9 cellular contexts compared by ENCODE assay signal in genomic region chr19:18920400-18920799, GRCh38. TPM values are rescaled to one million over a fixed set of nuclear protein-coding genes. Genes with fewer than 3 reads are reported as not detected.
DNase-seq lines count a peak whose midpoint lies in the region; FAIRE-seq and TF ChIP-seq lines count a peak whose summit lies in the region.
"Had no signal": no experiment of that assay in that cellular context is flagged by ENCODE, and none has a peak within 500 bp of the region (broad histone marks: within the 10 kb centered on the region; RNA-seq: fewer than 3 reads in every experiment).

No MANE protein-coding gene starts in this region.

- FAIRE-seq in RCC 7860 (lab: Jason Lieb, UNC): no peak

- H3K4me1 ChIP-seq in SJSA1 (replicated peaks): peaks cover 12% of the 10 kb centered on the region
- peaks cover 4% of the 10 kb centered on the region for H3K4me1 ChIP-seq in fibroblast of lung (ENCODE audit: control insufficient read depth, extremely low read depth, insufficient read depth, low read length)
- H3K4me1 ChIP-seq in prostate gland (replicated peaks): peaks cover 12% of the 10 kb centered on the region

- TF ChIP-seq CTCF in fibroblast of lung (conservative IDR thresholded peaks at IDR 0.05 in 1 of 2, IDR thresholded peaks at IDR 0.05 in 1 of 2; ENCODE audit: low read depth in 1 of 2, low read length in 2 of 2): no peak
- no peak for TF ChIP-seq CTCF in prostate gland (IDR thresholded peaks at IDR 0.05)

- H3K79me2 ChIP-seq in fibroblast of lung (ENCODE audit: control insufficient read depth, insufficient read depth, low read length): peaks cover 36% of the 10 kb centered on the region

- H3K27me3 ChIP-seq in SJSA1 (replicated peaks) (no peaks in the 10 kb centered on the region), fibroblast of lung (ENCODE audit: control insufficient read depth, insufficient read depth, low read length) (no peaks in the 10 kb centered on the region), prostate gland (replicated peaks; ENCODE audit: insufficient read depth) (no peaks in the 10 kb centered on the region)

- WGBS in prostate gland: 64% methylated on average over 9 of the region's 9 CpGs

- no peak for DNase-seq in SJSA1 (ENCODE audit: low read depth in 1 of 2, low spot score in 2 of 2)
- DNase-seq in fibroblast of lung (ENCODE audit: low read depth in 2 of 2): no peak
- no peak for DNase-seq in prostate gland (ENCODE audit: low spot score)
- no peak for DNase-seq in UCSD-AML1 (lab: John Stamatoyannopoulos, UW; ENCODE audit: unreplicated experiment)
- DNase-seq in RCC 7860 (ENCODE audit: low spot score): no peak
- no peak for DNase-seq in HT-29 (ENCODE audit: low spot score)
- no peak for DNase-seq in NCI-H1105 (lab: John Stamatoyannopoulos, UW)
- DNase-seq: NCI-H69 had no signal

- intact Hi-C loops in prostate gland (cut with DNase I): no loop called here

- peak overlapping the region; percentile 90 for H3K9ac ChIP-seq in fibroblast of lung (ENCODE audit: insufficient read depth, low read length)

- H3K27ac ChIP-seq in SJSA1: no peak overlapping the region; the same call in 1 of the 2 replicates
- peak overlapping the region; percentile 96 for H3K27ac ChIP-seq in fibroblast of lung (ENCODE audit: insufficient read depth, low read length)
- no peak overlapping the region for H3K27ac ChIP-seq in prostate gland

- no peak overlapping the region for H2AFZ ChIP-seq in fibroblast of lung (ENCODE audit: low read length)

- peak overlapping the region; percentile 98 for H3K4me2 ChIP-seq in fibroblast of lung (ENCODE audit: extremely low read depth, insufficient read depth, low read length)

- H3K4me3 ChIP-seq in GM08714 (ENCODE audit: low read length) (peak overlapping the region; percentile 92), SJSA1 (peak overlapping the region; percentile 78), fibroblast of lung (replicated peaks in 1 of 4; ENCODE audit: control extremely low read depth in 1 of 4, insufficient read depth in 1 of 4, low read depth in 3 of 4, low read length in 4 of 4) (peak overlapping the region; percentile 90 to 100 (median 96)), prostate gland (peak overlapping the region; percentile 69 to 89)

- TF ChIP-seq POLR2A in prostate gland (IDR thresholded peaks at IDR 0.05): no peak

- peaks cover 72% of the 10 kb centered on the region for H3K36me3 ChIP-seq in SJSA1
- H3K36me3 ChIP-seq in fibroblast of lung (ENCODE audit: control insufficient read depth, insufficient read depth, low read length): peaks cover 18% of the 10 kb centered on the region
- H3K36me3 ChIP-seq in prostate gland: peaks cover 7 to 14% of the 10 kb centered on the region in 2 donors

- no peaks in the 10 kb centered on the region for H4K20me1 ChIP-seq in fibroblast of lung (ENCODE audit: control insufficient read depth, extremely low read depth, insufficient read depth, low read length)

- H3K9me3 ChIP-seq in SJSA1 (replicated peaks) (no peaks in the 10 kb centered on the region), fibroblast of lung (ENCODE audit: control insufficient read depth, insufficient read depth, low read depth, low read length) (no peaks in the 10 kb centered on the region), prostate gland (no peaks in the 10 kb centered on the region)

RNA-seq across cellular contexts. Expression of gene DDX49, which starts 0.9 kb away (rescaled TPM):
- 105 and 134 TPM in 2 replicates for total RNA-seq in SJSA1 (2014; rRNA removed; shearing (Covaris generic))
- total RNA-seq in fibroblast of lung (55.7 and 56.3 TPM in 2 replicates), prostate gland (10 to 100 TPM; 72.0 to 91.2 TPM)
- 25.3 and 30.4 TPM in 2 replicates for polyA plus RNA-seq in fibroblast of lung
- 28.6 and 39.6 TPM in 2 replicates for polyA plus RNA-seq in fibroblast of lung (2012)
- 54.3 and 65.8 TPM in 2 replicates for polyA minus RNA-seq in fibroblast of lung (ENCODE audit: low replicate concordance)
- 69.4 and 81.8 TPM in 2 replicates for total RNA-seq in HT-29 (2014; rRNA removed; shearing (Covaris generic))

RNA-seq across cellular contexts. Expression of gene COPE, which starts 1.2 kb away (rescaled TPM):
- total RNA-seq in SJSA1 (2014; rRNA removed; shearing (Covaris generic)): 353 and 598 TPM in 2 replicates
- 120 and 182 TPM in 2 replicates for total RNA-seq in fibroblast of lung
- polyA plus RNA-seq in fibroblast of lung: 146 and 159 TPM in 2 replicates
- polyA plus RNA-seq in fibroblast of lung (2012): 218 and 273 TPM in 2 replicates
- 127 and 172 TPM in 2 replicates for polyA minus RNA-seq in fibroblast of lung (ENCODE audit: low replicate concordance)
- total RNA-seq in prostate gland: 100 to 1,000 TPM; 402 to 553 TPM
- total RNA-seq in HT-29 (2014; rRNA removed; shearing (Covaris generic)): 290 and 317 TPM in 2 replicates

RNA-seq across cellular contexts. Expression of gene HOMER3, which starts 20.6 kb away (rescaled TPM):
- 53.7 and 79.3 TPM in 2 replicates for total RNA-seq in SJSA1 (2014; rRNA removed; shearing (Covaris generic))
- total RNA-seq in fibroblast of lung (60.1 and 70.2 TPM in 2 replicates), prostate gland (10 to 100 TPM; 21.9 to 29.5 TPM)
- 23.7 and 35.7 TPM in 2 replicates for polyA plus RNA-seq in fibroblast of lung
- polyA plus RNA-seq in fibroblast of lung (2012): 42.2 and 76.5 TPM in 2 replicates
- polyA minus RNA-seq in fibroblast of lung (ENCODE audit: low replicate concordance): 43.6 and 45.5 TPM in 2 replicates
- 6.9 and 7.5 TPM in 2 replicates for total RNA-seq in HT-29 (2014; rRNA removed; shearing (Covaris generic))

RNA-seq across cellular contexts. Expression of gene CERS1, which starts 24.4 kb away (rescaled TPM):
- total RNA-seq in SJSA1 (2014; rRNA removed; shearing (Covaris generic)): not detected in 2 replicates
- total RNA-seq in fibroblast of lung: 1.5 and 1.7 TPM in 2 replicates
- 0.23 and 1.4 TPM in 2 replicates for polyA plus RNA-seq in fibroblast of lung
- polyA plus RNA-seq in fibroblast of lung (2012): 0.42 and 2.2 TPM in 2 replicates
- polyA minus RNA-seq in fibroblast of lung (ENCODE audit: low replicate concordance): 3.7 and 9.2 TPM in 2 replicates
- total RNA-seq in prostate gland: 10 to 100 TPM in 1 of 2 donors, not detected in 1; 38.7 TPM
- not detected in 2 replicates for total RNA-seq in HT-29 (2014; rRNA removed; shearing (Covaris generic))
